Comparison of ENCODE assay signal across 26 cellular contexts in genomic region chr2:83784920-83785319, GRCh38.
"Had no signal": no experiment of that assay in that cellular context is flagged by ENCODE, and none has a peak within 500 bp of the region (broad histone marks: within the 10 kb centered on the region; RNA-seq: fewer than 3 reads in every experiment).

No MANE protein-coding gene starts in this region.

- DNase-seq: colonic mucosa; effector memory CD4-positive, alpha-beta T cell; erythroblast; esophagus squamous epithelium; foreskin melanocyte; glutamatergic neuron; heart right ventricle; hippocampal formation; immature natural killer cell; islet precursor cell; left ventricle myocardium superior; lower lobe of right lung; natural killer cell; spleen; stimulated activated CD4-positive, alpha-beta T cell treated with anti-CD3 and anti-CD28 coated beads, Interleukin-4, amount 100 ng/mL, for 4 hours; stimulated activated naive CD8-positive, alpha-beta T cell treated with anti-CD3 and anti-CD28 coated beads, Interleukin-15, Interleukin-2, amounts not matched to agents 100 U/mL and 50 U/mL, for 24 hours; substantia nigra; testis; tibial artery; upper lobe of left lung had no signal

- H3K79me2 ChIP-seq: parathyroid adenoma had no signal

- H2AFZ ChIP-seq: parathyroid adenoma had no signal

- H3K9ac ChIP-seq: parathyroid adenoma had no signal

- H3K36me3 ChIP-seq: colonic mucosa, esophagus squamous epithelium, heart right ventricle, lower lobe of right lung, spleen, tibial artery, upper lobe of left lung had no signal

- H3K9me3 ChIP-seq: colonic mucosa, esophagus squamous epithelium, lower lobe of right lung, testis, tibial artery, upper lobe of left lung had no signal

- H3K36me3 Mint-ChIP-seq: immature natural killer cell; natural killer cell; stimulated activated memory B cell treated with anti-CD40 and anti-IgM and Interleukin-4, amounts not matched to agents 10 μg/mL and 1 μg/mL and 100 μg/mL, for 72 hours had no signal

- H3K4me1 Mint-ChIP-seq: immature natural killer cell; natural killer cell; neural crest cell; stimulated activated memory B cell treated with anti-CD40 and anti-IgM and Interleukin-4, amounts not matched to agents 10 μg/mL and 1 μg/mL and 100 μg/mL, for 72 hours had no signal

- H3K4me1 ChIP-seq: colonic mucosa, esophagus squamous epithelium, heart right ventricle, lower lobe of right lung, parathyroid adenoma, spleen, testis, tibial artery, upper lobe of left lung had no signal

- H3K4me3 ChIP-seq: colonic mucosa, esophagus squamous epithelium, heart right ventricle, lower lobe of right lung, spleen, testis, tibial artery, upper lobe of left lung had no signal

- H3K27me3 Mint-ChIP-seq: dendritic cell treated with granulocyte-macrophage colony-stimulating factor and Interleukin-4, amounts not matched to agents 40 ng/mL and 50 ng/mL, for 4 days; progenitor cell of endocrine pancreas; stimulated activated memory B cell treated with anti-CD40 and anti-IgM and Interleukin-4, amounts not matched to agents 10 μg/mL and 1 μg/mL and 100 μg/mL, for 72 hours had no signal

- H3K4me3 Mint-ChIP-seq: dendritic cell treated with granulocyte-macrophage colony-stimulating factor and Interleukin-4, amounts not matched to agents 40 ng/mL and 50 ng/mL, for 4 days; immature natural killer cell; natural killer cell; neural crest cell; stimulated activated memory B cell treated with anti-CD40 and anti-IgM and Interleukin-4, amounts not matched to agents 10 μg/mL and 1 μg/mL and 100 μg/mL, for 72 hours had no signal

- H3K27ac Mint-ChIP-seq: dendritic cell treated with granulocyte-macrophage colony-stimulating factor and Interleukin-4, amounts not matched to agents 40 ng/mL and 50 ng/mL, for 4 days; immature natural killer cell; natural killer cell; progenitor cell of endocrine pancreas; stimulated activated memory B cell treated with anti-CD40 and anti-IgM and Interleukin-4, amounts not matched to agents 10 μg/mL and 1 μg/mL and 100 μg/mL, for 72 hours had no signal

- H3K9me3 Mint-ChIP-seq: dendritic cell treated with granulocyte-macrophage colony-stimulating factor and Interleukin-4, amounts not matched to agents 40 ng/mL and 50 ng/mL, for 4 days; neural crest cell had no signal

- H3K27me3 ChIP-seq: colonic mucosa, esophagus squamous epithelium, heart right ventricle, spleen, testis, tibial artery, upper lobe of left lung had no signal

- ATAC-seq: heart right ventricle; left ventricle myocardium superior; lower lobe of right lung; natural killer cell; sciatic nerve; stimulated activated memory B cell treated with anti-CD40 and anti-IgM and Interleukin-4, amounts not matched to agents 10 μg/mL and 1 μg/mL and 100 μg/mL, for 72 hours; stimulated activated naive CD8-positive, alpha-beta T cell treated with anti-CD3 and anti-CD28 coated beads, Interleukin-15, Interleukin-2, amounts not matched to agents 100 U/mL and 50 U/mL, for 24 hours had no signal

- H3K27ac ChIP-seq: colonic mucosa, esophagus squamous epithelium, heart right ventricle, lower lobe of right lung, parathyroid adenoma, spleen, testis, tibial artery, upper lobe of left lung had no signal
